In genomic region chr1:171258943-171259342, GRCh38 we compare ENCODE assay signal across 1 cellular context.
TF ChIP-seq lines count a peak whose summit lies in the region.

No MANE protein-coding gene starts in this region.

TF ChIP-seq in H1, 55 proteins besides CTCF, POLR2A, EP300 and RAD21:
- TF ChIP-seq E2F6 (IDR thresholded peaks at IDR 0.05) (0 out of 2 replicates have a peak, but pooled peaks have one; percentile 12), BRCA1 (IDR thresholded peaks at IDR 0.05; ENCODE audit: low read depth, low read length) (no peak), ATF2 (IDR thresholded peaks at IDR 0.05; ENCODE audit: low read length) (no peak), RFX5 (IDR thresholded peaks at IDR 0.05; ENCODE audit: borderline replicate concordance, low read depth, low read length) (no peak)
